1 cellular context compared by ENCODE assay signal in genomic region chr3:52798978-52799476, GRCh38.
A peak's percentile ranks its signal among the peaks of the same experiment; 100 is the strongest.
TF ChIP-seq lines count a peak whose summit lies in the region.

No MANE protein-coding gene starts in this region.

TF ChIP-seq in HepG2, 621 proteins besides CTCF, POLR2A, EP300 and RAD21 (continued from another document and continues in another):
- TF ChIP-seq, protein P1, sequence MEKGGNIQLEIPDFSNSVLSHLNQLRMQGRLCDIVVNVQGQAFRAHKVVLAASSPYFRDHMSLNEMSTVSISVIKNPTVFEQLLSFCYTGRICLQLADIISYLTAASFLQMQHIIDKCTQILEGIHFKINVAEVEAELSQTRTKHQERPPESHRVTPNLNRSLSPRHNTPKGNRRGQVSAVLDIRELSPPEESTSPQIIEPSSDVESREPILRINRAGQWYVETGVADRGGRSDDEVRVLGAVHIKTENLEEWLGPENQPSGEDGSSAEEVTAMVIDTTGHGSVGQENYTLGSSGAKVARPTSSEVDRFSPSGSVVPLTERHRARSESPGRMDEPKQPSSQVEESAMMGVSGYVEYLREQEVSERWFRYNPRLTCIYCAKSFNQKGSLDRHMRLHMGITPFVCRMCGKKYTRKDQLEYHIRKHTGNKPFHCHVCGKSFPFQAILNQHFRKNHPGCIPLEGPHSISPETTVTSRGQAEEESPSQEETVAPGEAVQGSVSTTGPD (CRISPR knock-in tag; IDR thresholded peaks at IDR 0.05), result no peak
- TF ChIP-seq, protein P2, sequence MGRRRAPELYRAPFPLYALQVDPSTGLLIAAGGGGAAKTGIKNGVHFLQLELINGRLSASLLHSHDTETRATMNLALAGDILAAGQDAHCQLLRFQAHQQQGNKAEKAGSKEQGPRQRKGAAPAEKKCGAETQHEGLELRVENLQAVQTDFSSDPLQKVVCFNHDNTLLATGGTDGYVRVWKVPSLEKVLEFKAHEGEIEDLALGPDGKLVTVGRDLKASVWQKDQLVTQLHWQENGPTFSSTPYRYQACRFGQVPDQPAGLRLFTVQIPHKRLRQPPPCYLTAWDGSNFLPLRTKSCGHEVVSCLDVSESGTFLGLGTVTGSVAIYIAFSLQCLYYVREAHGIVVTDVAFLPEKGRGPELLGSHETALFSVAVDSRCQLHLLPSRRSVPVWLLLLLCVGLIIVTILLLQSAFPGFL (CRISPR knock-in tag; IDR thresholded peaks at IDR 0.05), result no peak
- TF ChIP-seq ZNF282 (IDR thresholded peaks at IDR 0.05; ENCODE audit: partially characterized antibody) (no peak), NFYB (CRISPR knock-in tag; IDR thresholded peaks at IDR 0.05) (no peak), XBP1 (CRISPR knock-in tag; IDR thresholded peaks at IDR 0.05) (no peak), MED13 (CRISPR knock-in tag; IDR thresholded peaks at IDR 0.05) (no peak), IRF9 (CRISPR knock-in tag; IDR thresholded peaks at IDR 0.05; ENCODE audit: borderline replicate concordance) (no peak), ZNF121 (CRISPR knock-in tag; IDR thresholded peaks at IDR 0.05) (no peak), ZNF572 (CRISPR knock-in tag; IDR thresholded peaks at IDR 0.05) (no peak), SPEN (CRISPR knock-in tag; IDR thresholded peaks at IDR 0.05; ENCODE audit: low read depth) (no peak), NFATC3 (CRISPR knock-in tag; IDR thresholded peaks at IDR 0.05) (no peak), ZNF274 (CRISPR knock-in tag; IDR thresholded peaks at IDR 0.05) (no peak), ETV6 (CRISPR knock-in tag; conservative IDR thresholded peaks at IDR 0.05) (no peak), SP4 (CRISPR knock-in tag; IDR thresholded peaks at IDR 0.05) (0 out of 2 replicates have a peak, but pooled peaks have one; percentile 58), ZNF232 (CRISPR knock-in tag; IDR thresholded peaks at IDR 0.05; ENCODE audit: borderline replicate concordance) (0 out of 2 replicates have a peak, but pooled peaks have one; percentile 19), PCBP1 (IDR thresholded peaks at IDR 0.05; ENCODE audit: borderline replicate concordance, low read depth, low read length) (no peak), POLR2AphosphoS2 (IDR thresholded peaks at IDR 0.05; ENCODE audit: low read depth, low read length) (0 out of 2 replicates have a peak, but pooled peaks have one; percentile 45), ELF4 (CRISPR knock-in tag; IDR thresholded peaks at IDR 0.05; ENCODE audit: borderline replicate concordance) (no peak), ZNF691 (CRISPR knock-in tag; IDR thresholded peaks at IDR 0.05; ENCODE audit: borderline replicate concordance, low read depth) (0 out of 2 replicates have a peak, but pooled peaks have one; percentile 24), KDM3A (CRISPR knock-in tag; IDR thresholded peaks at IDR 0.05; ENCODE audit: low read depth) (no peak), REPIN1 (CRISPR knock-in tag; IDR thresholded peaks at IDR 0.05; ENCODE audit: borderline replicate concordance, low read depth) (no peak), TOPORS (CRISPR knock-in tag; IDR thresholded peaks at IDR 0.05) (no peak), CERS6 (CRISPR knock-in tag; IDR thresholded peaks at IDR 0.05) (no peak), ZNF335 (CRISPR knock-in tag; IDR thresholded peaks at IDR 0.05) (no peak), CHCHD3 (CRISPR knock-in tag; IDR thresholded peaks at IDR 0.05) (no peak), ZNF780A (CRISPR knock-in tag; IDR thresholded peaks at IDR 0.05) (no peak), JUND (CRISPR knock-in tag; IDR thresholded peaks at IDR 0.05) (no peak), HNRNPLL (IDR thresholded peaks at IDR 0.05; ENCODE audit: low read depth, low read length, poor library complexity, severe bottlenecking) (no peak), FOXO4 (CRISPR knock-in tag; conservative IDR thresholded peaks at IDR 0.05) (no peak), ZNF687 (CRISPR knock-in tag; IDR thresholded peaks at IDR 0.05) (peak; percentile 52; the same call in 1 of the 2 replicates), ZNF138 (CRISPR knock-in tag; IDR thresholded peaks at IDR 0.05; ENCODE audit: low read depth) (no peak), TFAP4 (IDR thresholded peaks at IDR 0.05; ENCODE audit: borderline replicate concordance, low read depth) (peak; percentile 80; the same call in 1 of the 2 replicates), TSC22D2 (CRISPR knock-in tag; IDR thresholded peaks at IDR 0.05; ENCODE audit: borderline replicate concordance) (no peak), PATZ1 (CRISPR knock-in tag; IDR thresholded peaks at IDR 0.05) (0 out of 2 replicates have a peak, but pooled peaks have one; percentile 20), SAP130 (CRISPR knock-in tag; IDR thresholded peaks at IDR 0.05; ENCODE audit: low read depth) (peak; percentile 23; the same call in 1 of the 2 replicates), STAG1 (CRISPR knock-in tag; IDR thresholded peaks at IDR 0.05) (peak; percentile 80), ZBTB38 (CRISPR knock-in tag; IDR thresholded peaks at IDR 0.05) (no peak), GTF3A (CRISPR knock-in tag; conservative IDR thresholded peaks at IDR 0.05) (no peak), ZNF589 (CRISPR knock-in tag; conservative IDR thresholded peaks at IDR 0.05) (no peak), ZNF792 (CRISPR knock-in tag; IDR thresholded peaks at IDR 0.05) (no peak), PAF1 (CRISPR knock-in tag; IDR thresholded peaks at IDR 0.05) (0 out of 2 replicates have a peak, but pooled peaks have one; percentile 48), ZNF878 (CRISPR knock-in tag; IDR thresholded peaks at IDR 0.05) (no peak), GATAD2A (CRISPR knock-in tag; IDR thresholded peaks at IDR 0.05) (0 out of 2 replicates have a peak, but pooled peaks have one; percentile 22), ZBTB42 (CRISPR knock-in tag; IDR thresholded peaks at IDR 0.05) (no peak), HDAC1 (CRISPR knock-in tag; IDR thresholded peaks at IDR 0.05) (no peak), FOSL1 (CRISPR knock-in tag; IDR thresholded peaks at IDR 0.05; ENCODE audit: borderline replicate concordance) (no peak), MAF1 (CRISPR knock-in tag; IDR thresholded peaks at IDR 0.05; ENCODE audit: borderline replicate concordance) (no peak), KLF16 (CRISPR knock-in tag; IDR thresholded peaks at IDR 0.05) (no peak)
- TF ChIP-seq, protein P3, sequence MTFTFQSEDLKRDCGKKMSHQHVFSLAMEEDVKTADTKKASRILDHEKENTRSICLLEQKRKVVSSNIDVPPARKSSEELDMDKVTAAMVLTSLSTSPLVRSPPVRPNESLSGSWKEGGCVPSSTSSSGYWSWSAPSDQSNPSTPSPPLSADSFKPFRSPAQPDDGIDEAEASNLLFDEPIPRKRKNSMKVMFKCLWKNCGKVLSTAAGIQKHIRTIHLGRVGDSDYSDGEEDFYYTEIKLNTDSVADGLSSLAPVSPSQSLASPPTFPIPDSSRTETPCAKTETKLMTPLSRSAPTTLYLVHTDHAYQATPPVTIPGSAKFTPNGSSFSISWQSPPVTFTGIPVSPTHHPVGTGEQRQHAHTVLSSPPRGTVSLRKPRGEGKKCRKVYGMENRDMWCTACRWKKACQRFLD (CRISPR knock-in tag; IDR thresholded peaks at IDR 0.05; ENCODE audit: borderline replicate concordance), result no peak
- TF ChIP-seq, protein P4, sequence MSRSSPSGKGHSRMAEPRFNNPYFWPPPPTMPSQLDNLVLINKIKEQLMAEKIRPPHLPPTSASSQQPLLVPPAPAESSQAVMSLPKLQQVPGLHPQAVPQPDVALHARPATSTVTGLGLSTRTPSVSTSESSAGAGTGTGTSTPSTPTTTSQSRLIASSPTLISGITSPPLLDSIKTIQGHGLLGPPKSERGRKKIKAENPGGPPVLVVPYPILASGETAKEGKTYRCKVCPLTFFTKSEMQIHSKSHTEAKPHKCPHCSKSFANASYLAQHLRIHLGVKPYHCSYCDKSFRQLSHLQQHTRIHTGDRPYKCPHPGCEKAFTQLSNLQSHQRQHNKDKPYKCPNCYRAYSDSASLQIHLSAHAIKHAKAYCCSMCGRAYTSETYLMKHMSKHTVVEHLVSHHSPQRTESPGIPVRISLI (CRISPR knock-in tag; IDR thresholded peaks at IDR 0.05; ENCODE audit: borderline replicate concordance), result no peak
